1 cellular context compared by ENCODE assay signal in the genomic region with DNA sequence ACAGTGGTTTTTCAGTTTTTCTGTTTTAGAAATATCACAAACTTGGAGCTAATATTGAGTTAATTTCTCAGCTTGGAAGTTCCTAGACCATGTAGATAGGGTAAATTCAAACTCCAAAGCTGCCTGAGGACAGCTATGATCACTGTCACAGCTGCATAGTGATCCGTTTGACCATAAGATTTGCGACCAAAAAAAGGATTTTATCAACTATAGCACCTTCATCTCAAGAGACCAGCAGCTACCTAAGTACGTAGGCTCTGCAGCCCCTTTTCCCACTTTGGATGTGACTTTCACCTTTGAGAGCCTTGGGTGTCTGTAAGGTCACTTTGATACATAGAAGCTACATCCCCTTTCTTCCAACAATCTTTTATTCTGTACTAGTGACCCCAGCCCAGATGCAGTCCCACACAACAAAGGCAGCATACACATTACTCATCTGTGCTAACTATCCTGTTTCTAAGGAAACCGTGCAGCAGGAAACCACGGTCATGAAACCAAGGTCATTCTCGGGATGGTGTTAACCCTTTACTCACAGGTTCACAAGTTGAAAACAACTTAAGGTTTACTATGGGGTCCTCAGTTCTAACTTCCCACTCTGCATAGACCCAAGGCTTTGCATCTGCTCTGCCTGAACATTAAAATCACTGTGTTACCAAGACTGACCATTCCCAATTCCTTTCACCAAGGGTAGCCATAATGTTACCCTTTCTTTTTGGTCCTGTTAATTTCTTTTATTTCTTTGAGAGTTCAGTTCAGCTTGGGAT.
TF ChIP-seq lines count a peak whose summit lies in the region.

No MANE protein-coding gene starts in this region.

TF ChIP-seq in HepG2, 621 proteins besides CTCF, POLR2A, EP300 and RAD21 (continued from another document and continues in another):
- TF ChIP-seq, protein P1, sequence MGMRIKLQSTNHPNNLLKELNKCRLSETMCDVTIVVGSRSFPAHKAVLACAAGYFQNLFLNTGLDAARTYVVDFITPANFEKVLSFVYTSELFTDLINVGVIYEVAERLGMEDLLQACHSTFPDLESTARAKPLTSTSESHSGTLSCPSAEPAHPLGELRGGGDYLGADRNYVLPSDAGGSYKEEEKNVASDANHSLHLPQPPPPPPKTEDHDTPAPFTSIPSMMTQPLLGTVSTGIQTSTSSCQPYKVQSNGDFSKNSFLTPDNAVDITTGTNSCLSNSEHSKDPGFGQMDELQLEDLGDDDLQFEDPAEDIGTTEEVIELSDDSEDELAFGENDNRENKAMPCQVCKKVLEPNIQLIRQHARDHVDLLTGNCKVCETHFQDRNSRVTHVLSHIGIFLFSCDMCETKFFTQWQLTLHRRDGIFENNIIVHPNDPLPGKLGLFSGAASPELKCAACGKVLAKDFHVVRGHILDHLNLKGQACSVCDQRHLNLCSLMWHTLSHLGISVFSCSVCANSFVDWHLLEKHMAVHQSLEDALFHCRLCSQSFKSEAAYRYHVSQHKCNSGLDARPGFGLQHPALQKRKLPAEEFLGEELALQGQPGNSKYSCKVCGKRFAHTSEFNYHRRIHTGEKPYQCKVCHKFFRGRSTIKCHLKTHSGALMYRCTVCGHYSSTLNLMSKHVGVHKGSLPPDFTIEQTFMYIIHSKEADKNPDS (CRISPR knock-in tag; IDR thresholded peaks at IDR 0.05), result no peak
- TF ChIP-seq NR2F2 (IDR thresholded peaks at IDR 0.05; ENCODE audit: borderline replicate concordance, low read depth) (no peak), ZNF850 (CRISPR knock-in tag; conservative IDR thresholded peaks at IDR 0.05) (no peak), ZNF230 (CRISPR knock-in tag; IDR thresholded peaks at IDR 0.05) (0 out of 2 replicates have a peak, but pooled peaks have one; percentile 29), ZNF713 (CRISPR knock-in tag; IDR thresholded peaks at IDR 0.05) (no peak), ZNF546 (CRISPR knock-in tag; conservative IDR thresholded peaks at IDR 0.05) (no peak), PAWR (CRISPR knock-in tag; IDR thresholded peaks at IDR 0.05; ENCODE audit: borderline replicate concordance) (no peak), ZNF274 (CRISPR knock-in tag; IDR thresholded peaks at IDR 0.05) (no peak), ZSCAN31 (CRISPR knock-in tag; IDR thresholded peaks at IDR 0.05; ENCODE audit: low read depth) (no peak), ZNF678 (CRISPR knock-in tag; IDR thresholded peaks at IDR 0.05) (no peak), ZNF234 (CRISPR knock-in tag; conservative IDR thresholded peaks at IDR 0.05) (no peak), ZNF121 (CRISPR knock-in tag; IDR thresholded peaks at IDR 0.05) (no peak), RFXANK (CRISPR knock-in tag; IDR thresholded peaks at IDR 0.05) (no peak), CREB1 (IDR thresholded peaks at IDR 0.05) (no peak), CREB1 (CRISPR knock-in tag; IDR thresholded peaks at IDR 0.05) (no peak), RFX5 (IDR thresholded peaks at IDR 0.05; ENCODE audit: low read depth, low read length) (no peak), ZNF431 (CRISPR knock-in tag; IDR thresholded peaks at IDR 0.05; ENCODE audit: borderline replicate concordance, low read depth) (no peak), NONO (IDR thresholded peaks at IDR 0.05) (no peak), NONO (CRISPR knock-in tag; conservative IDR thresholded peaks at IDR 0.05) (0 out of 2 replicates have a peak, but pooled peaks have one; percentile 24), NCOA5 (CRISPR knock-in tag; IDR thresholded peaks at IDR 0.05) (no peak), CBX5 (CRISPR knock-in tag; IDR thresholded peaks at IDR 0.05; ENCODE audit: borderline replicate concordance) (no peak), PHB2 (IDR thresholded peaks at IDR 0.05; ENCODE audit: partially characterized antibody) (no peak), ZNF225 (CRISPR knock-in tag; IDR thresholded peaks at IDR 0.05) (no peak), ZNF430 (CRISPR knock-in tag; IDR thresholded peaks at IDR 0.05) (no peak), RXRB (CRISPR knock-in tag; IDR thresholded peaks at IDR 0.05; ENCODE audit: borderline replicate concordance) (peak; percentile 73; the same call in 1 of the 2 replicates), ZNF614 (CRISPR knock-in tag; IDR thresholded peaks at IDR 0.05; ENCODE audit: borderline replicate concordance) (no peak), ESRRA (CRISPR knock-in tag; IDR thresholded peaks at IDR 0.05; ENCODE audit: low read depth) (peak; percentile 92), MBNL3 (CRISPR knock-in tag; conservative IDR thresholded peaks at IDR 0.05) (no peak), CBX1 (IDR thresholded peaks at IDR 0.05; ENCODE audit: low read depth) (no peak), ZNF792 (CRISPR knock-in tag; IDR thresholded peaks at IDR 0.05) (no peak)
- TF ChIP-seq, protein P2, sequence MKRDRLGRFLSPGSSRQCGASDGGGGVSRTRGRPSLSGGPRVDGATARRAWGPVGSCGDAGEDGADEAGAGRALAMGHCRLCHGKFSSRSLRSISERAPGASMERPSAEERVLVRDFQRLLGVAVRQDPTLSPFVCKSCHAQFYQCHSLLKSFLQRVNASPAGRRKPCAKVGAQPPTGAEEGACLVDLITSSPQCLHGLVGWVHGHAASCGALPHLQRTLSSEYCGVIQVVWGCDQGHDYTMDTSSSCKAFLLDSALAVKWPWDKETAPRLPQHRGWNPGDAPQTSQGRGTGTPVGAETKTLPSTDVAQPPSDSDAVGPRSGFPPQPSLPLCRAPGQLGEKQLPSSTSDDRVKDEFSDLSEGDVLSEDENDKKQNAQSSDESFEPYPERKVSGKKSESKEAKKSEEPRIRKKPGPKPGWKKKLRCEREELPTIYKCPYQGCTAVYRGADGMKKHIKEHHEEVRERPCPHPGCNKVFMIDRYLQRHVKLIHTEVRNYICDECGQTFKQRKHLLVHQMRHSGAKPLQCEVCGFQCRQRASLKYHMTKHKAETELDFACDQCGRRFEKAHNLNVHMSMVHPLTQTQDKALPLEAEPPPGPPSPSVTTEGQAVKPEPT (CRISPR knock-in tag; IDR thresholded peaks at IDR 0.05; ENCODE audit: low read depth), result no peak
- TF ChIP-seq, protein P3, sequence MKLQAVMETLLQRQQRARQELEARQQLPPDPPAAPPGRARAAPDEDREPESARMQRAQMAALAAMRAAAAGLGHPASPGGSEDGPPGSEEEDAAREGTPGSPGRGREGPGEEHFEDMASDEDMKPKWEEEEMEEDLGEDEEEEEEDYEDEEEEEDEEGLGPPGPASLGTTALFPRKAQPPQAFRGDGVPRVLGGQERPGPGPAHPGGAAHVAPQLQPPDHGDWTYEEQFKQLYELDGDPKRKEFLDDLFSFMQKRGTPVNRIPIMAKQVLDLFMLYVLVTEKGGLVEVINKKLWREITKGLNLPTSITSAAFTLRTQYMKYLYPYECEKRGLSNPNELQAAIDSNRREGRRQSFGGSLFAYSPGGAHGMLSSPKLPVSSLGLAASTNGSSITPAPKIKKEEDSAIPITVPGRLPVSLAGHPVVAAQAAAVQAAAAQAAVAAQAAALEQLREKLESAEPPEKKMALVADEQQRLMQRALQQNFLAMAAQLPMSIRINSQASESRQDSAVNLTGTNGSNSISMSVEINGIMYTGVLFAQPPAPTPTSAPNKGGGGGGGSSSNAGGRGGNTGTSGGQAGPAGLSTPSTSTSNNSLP (IDR thresholded peaks at IDR 0.05; ENCODE audit: low read depth, low read length), result peak; percentile 52; the same call in 1 of the 2 replicates
- TF ChIP-seq, protein P4, sequence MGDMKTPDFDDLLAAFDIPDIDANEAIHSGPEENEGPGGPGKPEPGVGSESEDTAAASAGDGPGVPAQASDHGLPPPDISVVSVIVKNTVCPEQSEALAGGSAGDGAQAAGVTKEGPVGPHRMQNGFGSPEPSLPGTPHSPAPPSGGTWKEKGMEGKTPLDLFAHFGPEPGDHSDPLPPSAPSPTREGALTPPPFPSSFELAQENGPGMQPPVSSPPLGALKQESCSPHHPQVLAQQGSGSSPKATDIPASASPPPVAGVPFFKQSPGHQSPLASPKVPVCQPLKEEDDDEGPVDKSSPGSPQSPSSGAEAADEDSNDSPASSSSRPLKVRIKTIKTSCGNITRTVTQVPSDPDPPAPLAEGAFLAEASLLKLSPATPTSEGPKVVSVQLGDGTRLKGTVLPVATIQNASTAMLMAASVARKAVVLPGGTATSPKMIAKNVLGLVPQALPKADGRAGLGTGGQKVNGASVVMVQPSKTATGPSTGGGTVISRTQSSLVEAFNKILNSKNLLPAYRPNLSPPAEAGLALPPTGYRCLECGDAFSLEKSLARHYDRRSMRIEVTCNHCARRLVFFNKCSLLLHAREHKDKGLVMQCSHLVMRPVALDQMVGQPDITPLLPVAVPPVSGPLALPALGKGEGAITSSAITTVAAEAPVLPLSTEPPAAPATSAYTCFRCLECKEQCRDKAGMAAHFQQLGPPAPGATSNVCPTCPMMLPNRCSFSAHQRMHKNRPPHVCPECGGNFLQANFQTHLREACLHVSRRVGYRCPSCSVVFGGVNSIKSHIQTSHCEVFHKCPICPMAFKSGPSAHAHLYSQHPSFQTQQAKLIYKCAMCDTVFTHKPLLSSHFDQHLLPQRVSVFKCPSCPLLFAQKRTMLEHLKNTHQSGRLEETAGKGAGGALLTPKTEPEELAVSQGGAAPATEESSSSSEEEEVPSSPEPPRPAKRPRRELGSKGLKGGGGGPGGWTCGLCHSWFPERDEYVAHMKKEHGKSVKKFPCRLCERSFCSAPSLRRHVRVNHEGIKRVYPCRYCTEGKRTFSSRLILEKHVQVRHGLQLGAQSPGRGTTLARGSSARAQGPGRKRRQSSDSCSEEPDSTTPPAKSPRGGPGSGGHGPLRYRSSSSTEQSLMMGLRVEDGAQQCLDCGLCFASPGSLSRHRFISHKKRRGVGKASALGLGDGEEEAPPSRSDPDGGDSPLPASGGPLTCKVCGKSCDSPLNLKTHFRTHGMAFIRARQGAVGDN (CRISPR knock-in tag; IDR thresholded peaks at IDR 0.05), result no peak
- TF ChIP-seq, protein P5, sequence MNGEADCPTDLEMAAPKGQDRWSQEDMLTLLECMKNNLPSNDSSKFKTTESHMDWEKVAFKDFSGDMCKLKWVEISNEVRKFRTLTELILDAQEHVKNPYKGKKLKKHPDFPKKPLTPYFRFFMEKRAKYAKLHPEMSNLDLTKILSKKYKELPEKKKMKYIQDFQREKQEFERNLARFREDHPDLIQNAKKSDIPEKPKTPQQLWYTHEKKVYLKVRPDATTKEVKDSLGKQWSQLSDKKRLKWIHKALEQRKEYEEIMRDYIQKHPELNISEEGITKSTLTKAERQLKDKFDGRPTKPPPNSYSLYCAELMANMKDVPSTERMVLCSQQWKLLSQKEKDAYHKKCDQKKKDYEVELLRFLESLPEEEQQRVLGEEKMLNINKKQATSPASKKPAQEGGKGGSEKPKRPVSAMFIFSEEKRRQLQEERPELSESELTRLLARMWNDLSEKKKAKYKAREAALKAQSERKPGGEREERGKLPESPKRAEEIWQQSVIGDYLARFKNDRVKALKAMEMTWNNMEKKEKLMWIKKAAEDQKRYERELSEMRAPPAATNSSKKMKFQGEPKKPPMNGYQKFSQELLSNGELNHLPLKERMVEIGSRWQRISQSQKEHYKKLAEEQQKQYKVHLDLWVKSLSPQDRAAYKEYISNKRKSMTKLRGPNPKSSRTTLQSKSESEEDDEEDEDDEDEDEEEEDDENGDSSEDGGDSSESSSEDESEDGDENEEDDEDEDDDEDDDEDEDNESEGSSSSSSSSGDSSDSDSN (CRISPR knock-in tag; IDR thresholded peaks at IDR 0.05), result no peak
- TF ChIP-seq, protein P6, sequence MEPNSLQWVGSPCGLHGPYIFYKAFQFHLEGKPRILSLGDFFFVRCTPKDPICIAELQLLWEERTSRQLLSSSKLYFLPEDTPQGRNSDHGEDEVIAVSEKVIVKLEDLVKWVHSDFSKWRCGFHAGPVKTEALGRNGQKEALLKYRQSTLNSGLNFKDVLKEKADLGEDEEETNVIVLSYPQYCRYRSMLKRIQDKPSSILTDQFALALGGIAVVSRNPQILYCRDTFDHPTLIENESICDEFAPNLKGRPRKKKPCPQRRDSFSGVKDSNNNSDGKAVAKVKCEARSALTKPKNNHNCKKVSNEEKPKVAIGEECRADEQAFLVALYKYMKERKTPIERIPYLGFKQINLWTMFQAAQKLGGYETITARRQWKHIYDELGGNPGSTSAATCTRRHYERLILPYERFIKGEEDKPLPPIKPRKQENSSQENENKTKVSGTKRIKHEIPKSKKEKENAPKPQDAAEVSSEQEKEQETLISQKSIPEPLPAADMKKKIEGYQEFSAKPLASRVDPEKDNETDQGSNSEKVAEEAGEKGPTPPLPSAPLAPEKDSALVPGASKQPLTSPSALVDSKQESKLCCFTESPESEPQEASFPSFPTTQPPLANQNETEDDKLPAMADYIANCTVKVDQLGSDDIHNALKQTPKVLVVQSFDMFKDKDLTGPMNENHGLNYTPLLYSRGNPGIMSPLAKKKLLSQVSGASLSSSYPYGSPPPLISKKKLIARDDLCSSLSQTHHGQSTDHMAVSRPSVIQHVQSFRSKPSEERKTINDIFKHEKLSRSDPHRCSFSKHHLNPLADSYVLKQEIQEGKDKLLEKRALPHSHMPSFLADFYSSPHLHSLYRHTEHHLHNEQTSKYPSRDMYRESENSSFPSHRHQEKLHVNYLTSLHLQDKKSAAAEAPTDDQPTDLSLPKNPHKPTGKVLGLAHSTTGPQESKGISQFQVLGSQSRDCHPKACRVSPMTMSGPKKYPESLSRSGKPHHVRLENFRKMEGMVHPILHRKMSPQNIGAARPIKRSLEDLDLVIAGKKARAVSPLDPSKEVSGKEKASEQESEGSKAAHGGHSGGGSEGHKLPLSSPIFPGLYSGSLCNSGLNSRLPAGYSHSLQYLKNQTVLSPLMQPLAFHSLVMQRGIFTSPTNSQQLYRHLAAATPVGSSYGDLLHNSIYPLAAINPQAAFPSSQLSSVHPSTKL (CRISPR knock-in tag; IDR thresholded peaks at IDR 0.05), result peak; percentile 60
- TF ChIP-seq, protein P7, sequence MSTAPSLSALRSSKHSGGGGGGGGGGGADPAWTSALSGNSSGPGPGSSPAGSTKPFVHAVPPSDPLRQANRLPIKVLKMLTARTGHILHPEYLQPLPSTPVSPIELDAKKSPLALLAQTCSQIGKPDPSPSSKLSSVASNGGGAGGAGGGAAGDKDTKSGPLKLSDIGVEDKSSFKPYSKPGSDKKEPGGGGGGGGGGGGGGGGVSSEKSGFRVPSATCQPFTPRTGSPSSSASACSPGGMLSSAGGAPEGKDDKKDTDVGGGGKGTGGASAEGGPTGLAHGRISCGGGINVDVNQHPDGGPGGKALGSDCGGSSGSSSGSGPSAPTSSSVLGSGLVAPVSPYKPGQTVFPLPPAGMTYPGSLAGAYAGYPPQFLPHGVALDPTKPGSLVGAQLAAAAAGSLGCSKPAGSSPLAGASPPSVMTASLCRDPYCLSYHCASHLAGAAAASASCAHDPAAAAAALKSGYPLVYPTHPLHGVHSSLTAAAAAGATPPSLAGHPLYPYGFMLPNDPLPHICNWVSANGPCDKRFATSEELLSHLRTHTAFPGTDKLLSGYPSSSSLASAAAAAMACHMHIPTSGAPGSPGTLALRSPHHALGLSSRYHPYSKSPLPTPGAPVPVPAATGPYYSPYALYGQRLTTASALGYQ (CRISPR knock-in tag; IDR thresholded peaks at IDR 0.05), result peak; percentile 40; the same call in 1 of the 2 replicates
- TF ChIP-seq, protein P8, sequence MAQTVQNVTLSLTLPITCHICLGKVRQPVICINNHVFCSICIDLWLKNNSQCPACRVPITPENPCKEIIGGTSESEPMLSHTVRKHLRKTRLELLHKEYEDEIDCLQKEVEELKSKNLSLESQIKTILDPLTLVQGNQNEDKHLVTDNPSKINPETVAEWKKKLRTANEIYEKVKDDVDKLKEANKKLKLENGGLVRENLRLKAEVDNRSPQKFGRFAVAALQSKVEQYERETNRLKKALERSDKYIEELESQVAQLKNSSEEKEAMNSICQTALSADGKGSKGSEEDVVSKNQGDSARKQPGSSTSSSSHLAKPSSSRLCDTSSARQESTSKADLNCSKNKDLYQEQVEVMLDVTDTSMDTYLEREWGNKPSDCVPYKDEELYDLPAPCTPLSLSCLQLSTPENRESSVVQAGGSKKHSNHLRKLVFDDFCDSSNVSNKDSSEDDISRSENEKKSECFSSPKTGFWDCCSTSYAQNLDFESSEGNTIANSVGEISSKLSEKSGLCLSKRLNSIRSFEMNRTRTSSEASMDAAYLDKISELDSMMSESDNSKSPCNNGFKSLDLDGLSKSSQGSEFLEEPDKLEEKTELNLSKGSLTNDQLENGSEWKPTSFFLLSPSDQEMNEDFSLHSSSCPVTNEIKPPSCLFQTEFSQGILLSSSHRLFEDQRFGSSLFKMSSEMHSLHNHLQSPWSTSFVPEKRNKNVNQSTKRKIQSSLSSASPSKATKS (CRISPR knock-in tag; IDR thresholded peaks at IDR 0.05), result no peak
